ENCODE assay signal across 22 cellular contexts in genomic region chr1:2447274-2448097, GRCh38. TPM values are rescaled to one million over a fixed set of nuclear protein-coding genes. Genes with fewer than 3 reads are reported as not detected.
DNase-seq lines count a peak whose midpoint lies in the region; ATAC-seq and TF ChIP-seq lines count a peak whose summit lies in the region.
"Had no signal": no experiment of that assay in that cellular context is flagged by ENCODE, and none has a peak within 500 bp of the region (broad histone marks: within the 10 kb centered on the region; RNA-seq: fewer than 3 reads in every experiment).

No MANE protein-coding gene starts in this region.

- H3K4me2 ChIP-seq in BLaER1 = peak overlapping the region; percentile 94

- no peaks in the 10 kb centered on the region for H3K9me3 ChIP-seq in BLaER1
- H3K9me3 ChIP-seq in RWPE2 (ENCODE audit: severe bottlenecking) = no peaks in the 10 kb centered on the region
- H3K9me3 ChIP-seq in ectodermal cell (ENCODE audit: control insufficient read depth, low read length) = no peaks in the 10 kb centered on the region
- H3K9me3 ChIP-seq in left lung = no peaks in the 10 kb centered on the region
- H3K9me3 ChIP-seq: gastrocnemius medialis, prostate gland had no signal

- H3K36me3 ChIP-seq in BLaER1 (no peaks in the 10 kb centered on the region), RWPE2 (ENCODE audit: low read depth) (no peaks in the 10 kb centered on the region), ectodermal cell (ENCODE audit: control insufficient read depth, insufficient read depth, low read length) (no peaks in the 10 kb centered on the region), left lung (no peaks in the 10 kb centered on the region)
- H3K36me3 ChIP-seq: gastrocnemius medialis, prostate gland had no signal

- DNase-seq in RWPE2 (ENCODE audit: low spot score) (no peak), neural crest cell (ENCODE audit: low read depth, low spot score) (no peak), GM19240 (ENCODE audit: insufficient read length, low spot score) (no peak), left lung (no peak)
- no peak for DNase-seq in stimulated activated naive CD8-positive, alpha-beta T cell treated with anti-CD3 and anti-CD28 coated beads, Interleukin-15, Interleukin-2, amounts not matched to agents 100 U/mL and 50 U/mL, for 24 hours
- DNase-seq: activated CD4-positive, alpha-beta T cell treated with anti-CD3 and anti-CD28 coated beads, Interleukin-2, amount 50 U/mL, for 48 hours; activated CD4-positive, CD25-positive, alpha-beta regulatory T cell; activated CD8-positive, alpha-beta memory T cell treated with anti-CD3 and anti-CD28 coated beads, Interleukin-2, amount 50 U/mL, for 48 hours; activated naive CD8-positive, alpha-beta T cell treated with anti-CD3 and anti-CD28 coated beads for 36 hours; gastrocnemius medialis; GF-D8; NCI-H1105 treated with DMSO at 0.1 percent for 48 hours; NCI-H2029; NCI-H2227 treated with DMSO at 0.1 percent for 48 hours; NCI-H748 treated with DMSO at 0.1 percent for 48 hours; Right ventricle myocardium superior had no signal

- WGBS in ectodermal cell, 2 experiments = 73 to 76% methylated on average over 23 of the region's 23 CpGs

- H3K27me3 ChIP-seq in BLaER1 = peaks cover 34% of the 10 kb centered on the region
- no peaks in the 10 kb centered on the region for H3K27me3 ChIP-seq in RWPE2 (ENCODE audit: insufficient read depth, poor library complexity, severe bottlenecking)
- H3K27me3 ChIP-seq in ectodermal cell (ENCODE audit: control insufficient read depth, insufficient read depth, low read length, poor library complexity, severe bottlenecking) = peaks cover 27% of the 10 kb centered on the region
- peaks cover 22 to 85% of the 10 kb centered on the region in 2 donors for H3K27me3 ChIP-seq in left lung

- H3K4me3 Mint-ChIP-seq in neural crest cell = peak overlapping the region; percentile 9
- H3K4me3 Mint-ChIP-seq: activated naive CD8-positive, alpha-beta T cell treated with anti-CD3 and anti-CD28 coated beads for 36 hours; natural killer cell treated with Interleukin-12 subunit alpha and Interleukin-12 subunit beta and Interleukin-15 and Interleukin-18, amount 100 ng/mL, for 72 hours had no signal

- H3K36me3 Mint-ChIP-seq in neural crest cell (ENCODE audit: low read depth) = no peaks in the 10 kb centered on the region
- H3K36me3 Mint-ChIP-seq: activated naive CD8-positive, alpha-beta T cell treated with anti-CD3 and anti-CD28 coated beads for 36 hours; natural killer cell treated with Interleukin-12 subunit alpha and Interleukin-12 subunit beta and Interleukin-15 and Interleukin-18, amount 100 ng/mL, for 72 hours had no signal

- intact Hi-C loops in left lung (cut with DNase I) = no loop called here

- H3K4me1 ChIP-seq in BLaER1 = peaks cover 98% of the 10 kb centered on the region
- H3K4me1 ChIP-seq in RWPE2 (ENCODE audit: insufficient read depth, poor library complexity, severe bottlenecking) = peaks cover 20% of the 10 kb centered on the region
- peaks cover 73% of the 10 kb centered on the region for H3K4me1 ChIP-seq in ectodermal cell (ENCODE audit: control insufficient read depth, insufficient read depth, low read length)
- H3K4me1 ChIP-seq in left lung = no peaks in the 10 kb centered on the region
- H3K4me1 ChIP-seq: gastrocnemius medialis, prostate gland had no signal

- TF ChIP-seq CTCF in RWPE2 (IDR thresholded peaks at IDR 0.05; ENCODE audit: poor library complexity, severe bottlenecking) (no peak), neural crest cell (conservative IDR thresholded peaks at IDR 0.05) (no peak), left lung (IDR thresholded peaks at IDR 0.05) (no peak)

- peak overlapping the region; percentile 27 for H3K27ac Mint-ChIP-seq in neural crest cell (ENCODE audit: unreplicated experiment)
- H3K27ac Mint-ChIP-seq: activated naive CD8-positive, alpha-beta T cell treated with anti-CD3 and anti-CD28 coated beads for 36 hours; natural killer cell treated with Interleukin-12 subunit alpha and Interleukin-12 subunit beta and Interleukin-15 and Interleukin-18, amount 100 ng/mL, for 72 hours had no signal

- peaks cover 10% of the 10 kb centered on the region for H3K4me1 Mint-ChIP-seq in neural crest cell

- H3K27ac ChIP-seq in BLaER1 = peak overlapping the region; percentile 75
- peak overlapping the region; percentile 31 for H3K27ac ChIP-seq in RWPE2 (ENCODE audit: poor library complexity, severe bottlenecking)
- H3K27ac ChIP-seq in ectodermal cell (ENCODE audit: insufficient read depth, low read depth, low read length, poor library complexity, severe bottlenecking) = peak overlapping the region; percentile 90
- no peak overlapping the region for H3K27ac ChIP-seq in left lung
- H3K27ac ChIP-seq: gastrocnemius medialis, prostate gland had no signal

- H3K4me3 ChIP-seq in BLaER1 (peak overlapping the region; percentile 44; the same call in 1 of the 2 replicates), RWPE2 (ENCODE audit: severe bottlenecking) (no peak overlapping the region), ectodermal cell (ENCODE audit: insufficient read depth, low read depth, low read length) (no peak overlapping the region), left lung (no peak overlapping the region)
- H3K4me3 ChIP-seq: gastrocnemius medialis, prostate gland had no signal

- peaks cover 23% of the 10 kb centered on the region for H4K20me1 ChIP-seq in BLaER1

- no peaks in the 10 kb centered on the region for H3K9me3 Mint-ChIP-seq in neural crest cell
- H3K9me3 Mint-ChIP-seq: activated naive CD8-positive, alpha-beta T cell treated with anti-CD3 and anti-CD28 coated beads for 36 hours; natural killer cell treated with Interleukin-12 subunit alpha and Interleukin-12 subunit beta and Interleukin-15 and Interleukin-18, amount 100 ng/mL, for 72 hours had no signal

- H3K9ac ChIP-seq in BLaER1 = peak overlapping the region; percentile 50; the same call in 1 of the 2 replicates

- ATAC-seq in RWPE2 (ENCODE audit: low read depth) = no peak
- ATAC-seq in HG03108 (IDR thresholded peaks at IDR 0.05; ENCODE audit: unreplicated experiment) = no peak
- no peak for ATAC-seq in left lung
- ATAC-seq in stimulated activated naive CD8-positive, alpha-beta T cell treated with anti-CD3 and anti-CD28 coated beads, Interleukin-15, Interleukin-2, amounts not matched to agents 100 U/mL and 50 U/mL, for 24 hours = no peak
- ATAC-seq: gastrocnemius medialis; HCT116; natural killer cell treated with Interleukin-12 subunit alpha and Interleukin-12 subunit beta and Interleukin-15 and Interleukin-18, amount 100 ng/mL, for 72 hours had no signal

- peaks cover 22% of the 10 kb centered on the region for H3K27me3 Mint-ChIP-seq in neural crest cell (ENCODE audit: low read depth)

RNA-seq across cellular contexts. Expression of gene PLCH2, which starts 28.6 kb away (rescaled TPM):
- 1.4 TPM for polyA plus RNA-seq in ectodermal cell (2013, experiment 1 of 4)
- polyA plus RNA-seq in ectodermal cell (2013, experiment 2 of 4) = 2.7 TPM
- polyA plus RNA-seq in ectodermal cell (2013, experiment 3 of 4) = 1.8 TPM
- 2.2 TPM for polyA plus RNA-seq in ectodermal cell (2013, experiment 4 of 4)
- total RNA-seq in neural crest cell (0.37 and 0.59 TPM in 2 replicates), left lung (1 to 10 TPM in 1 of 2 donors, under 1 TPM in 1; 0.67 to 1.3 TPM)
- total RNA-seq: gastrocnemius medialis had no signal

RNA-seq across cellular contexts. Expression of gene PEX10, which starts 35.1 kb away (rescaled TPM):
- 27.9 TPM for polyA plus RNA-seq in ectodermal cell (2013, experiment 1 of 4)
- polyA plus RNA-seq in ectodermal cell (2013, experiment 2 of 4) = 27.2 TPM
- polyA plus RNA-seq in ectodermal cell (2013, experiment 3 of 4) = 23.1 TPM
- 26.9 TPM for polyA plus RNA-seq in ectodermal cell (2013, experiment 4 of 4)
- 31.2 and 31.9 TPM in 2 replicates for total RNA-seq in neural crest cell
- total RNA-seq in left lung = 10 to 100 TPM; 14.3 to 16.3 TPM

RNA-seq across cellular contexts. Expression of gene RER1, which starts 55.8 kb away (rescaled TPM):
- polyA plus RNA-seq in ectodermal cell (2013, experiment 1 of 4) = 97.6 TPM
- polyA plus RNA-seq in ectodermal cell (2013, experiment 2 of 4) = 96.4 TPM
- polyA plus RNA-seq in ectodermal cell (2013, experiment 3 of 4) = 47.5 TPM
- 68.0 TPM for polyA plus RNA-seq in ectodermal cell (2013, experiment 4 of 4)
- total RNA-seq in neural crest cell (108 and 111 TPM in 2 replicates), left lung (100 to 1,000 TPM; 163 to 167 TPM)

RNA-seq across cellular contexts. Expression of gene MORN1, which starts 56.1 kb away (rescaled TPM):
- 14.9 TPM for polyA plus RNA-seq in ectodermal cell (2013, experiment 1 of 4)
- polyA plus RNA-seq in ectodermal cell (2013, experiment 2 of 4) = 18.0 TPM
- 10.3 TPM for polyA plus RNA-seq in ectodermal cell (2013, experiment 3 of 4)
- 9.6 TPM for polyA plus RNA-seq in ectodermal cell (2013, experiment 4 of 4)
- total RNA-seq in neural crest cell (23.7 and 24.4 TPM in 2 replicates), left lung (1 to 10 TPM; 7.5 to 9.8 TPM)

Comparison
In these comparisons a context has a peak if more than half of its experiments do, and no peak if none do; other contexts are left out.
1. H3K27ac ChIP-seq: peak in BLaER1 (single experiment), RWPE2 (single experiment) and ectodermal cell (single experiment); none in left lung (0 of 2).